ENCODE assay signal across 8 cellular contexts in the genomic region with DNA sequence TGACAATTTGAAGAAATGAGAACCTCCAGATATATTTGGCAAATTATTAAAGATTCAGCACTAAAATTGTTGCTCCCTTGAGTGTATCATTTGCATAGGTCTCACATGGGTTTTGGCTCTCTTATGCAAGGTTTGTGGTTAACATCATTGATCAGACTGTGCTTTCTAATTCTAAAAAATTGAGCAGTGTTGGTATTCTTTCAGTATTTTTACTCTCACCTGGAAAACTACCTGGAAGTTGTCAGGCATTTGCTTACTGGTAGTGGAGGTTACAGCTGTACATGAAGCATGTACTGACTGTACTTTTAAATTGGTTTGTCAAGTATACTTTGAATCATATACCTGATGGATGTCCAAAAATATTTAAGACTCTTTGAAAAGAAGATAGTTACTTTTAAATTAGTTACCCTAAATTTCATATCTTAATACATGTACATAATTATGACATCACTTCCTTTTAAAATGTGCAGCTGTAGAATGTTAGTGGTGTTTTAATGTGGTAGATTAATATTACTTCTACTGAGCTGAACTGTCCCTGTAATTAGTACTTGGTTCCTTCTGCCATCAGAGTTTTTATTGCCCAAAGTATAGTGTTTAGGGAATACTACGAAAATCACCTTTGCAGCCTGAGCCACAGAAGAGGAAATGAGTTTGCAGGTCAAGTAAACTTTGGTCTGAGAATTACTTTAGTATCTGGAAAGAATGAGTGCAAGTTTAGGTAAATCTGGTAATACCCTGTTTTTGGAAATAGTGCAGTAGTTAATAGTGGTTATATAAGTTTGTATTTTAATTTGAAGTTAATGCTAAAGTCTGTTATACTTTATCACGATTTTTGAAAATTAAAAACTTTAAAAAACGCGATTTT. TPM values are rescaled to one million over a fixed set of nuclear protein-coding genes. Genes with fewer than 3 reads are reported as not detected.
DNase-seq lines count a peak whose midpoint lies in the region; ATAC-seq, FAIRE-seq and TF ChIP-seq lines count a peak whose summit lies in the region.

No MANE protein-coding gene starts in this region.

- peaks cover 32 to 71% (median 63%) of the 10 kb centered on the region in 7 donors for H3K4me1 Mint-ChIP-seq in naive thymus-derived CD4-positive, alpha-beta T cell

- 0 out of 2 replicates have a peak, but pooled peaks have one; percentile 21 for TF ChIP-seq POLR2A in GM12892 (IDR thresholded peaks at IDR 0.05; ENCODE audit: low read depth, low read length)

- H3K27ac ChIP-seq in cingulate gyrus (ENCODE audit: low read depth, low read length) = peak overlapping the region; percentile 99
- peak overlapping the region; percentile 97 for H3K27ac ChIP-seq in naive thymus-derived CD4-positive, alpha-beta T cell (ENCODE audit: low read depth, low read length)

- no peaks in the 10 kb centered on the region for H3K27me3 Mint-ChIP-seq in naive thymus-derived CD4-positive, alpha-beta T cell

- no peaks in the 10 kb centered on the region for H3K9me3 ChIP-seq in naive thymus-derived CD4-positive, alpha-beta T cell (ENCODE audit: control insufficient read depth in 2 of 3, low read length in 3 of 3)

- peaks cover 7 to 52% (median 36%) of the 10 kb centered on the region in 5 donors for H3K36me3 Mint-ChIP-seq in naive thymus-derived CD4-positive, alpha-beta T cell

- peaks cover 0 to 9% (median 4%) of the 10 kb centered on the region in 11 donors for H3K9me3 Mint-ChIP-seq in naive thymus-derived CD4-positive, alpha-beta T cell

- peak overlapping the region; percentile 96 to 100 (median 100) for H3K27ac Mint-ChIP-seq in naive thymus-derived CD4-positive, alpha-beta T cell

- ATAC-seq in naive thymus-derived CD4-positive, alpha-beta T cell = no peak
- no peak for ATAC-seq in HG02840 (IDR thresholded peaks at IDR 0.05; ENCODE audit: low FRiP score, unreplicated experiment)
- ATAC-seq in GM18868 (IDR thresholded peaks at IDR 0.05; ENCODE audit: unreplicated experiment) = no peak

- H3K4me1 ChIP-seq in naive thymus-derived CD4-positive, alpha-beta T cell (ENCODE audit: control insufficient read depth in 2 of 2, insufficient read depth in 2 of 2, low read length in 2 of 2) = peaks cover 40 to 50% of the 10 kb centered on the region in 2 donors

- peak; percentile 30 for FAIRE-seq in GM12892 (lab: Jason Lieb, UNC)

- H3K4me3 Mint-ChIP-seq in naive thymus-derived CD4-positive, alpha-beta T cell = peak overlapping the region; percentile 81 to 100 (median 94)

- peaks cover 0 to 11% (median 5%) of the 10 kb centered on the region in 3 experiments for H3K36me3 ChIP-seq in naive thymus-derived CD4-positive, alpha-beta T cell (ENCODE audit: control insufficient read depth in 2 of 3, insufficient read depth in 3 of 3, low read length in 3 of 3)

- intact Hi-C loops in naive thymus-derived CD4-positive, alpha-beta T cell (cut with micrococcal nuclease) = loop anchor here (10.0 kb wide), 1 partner anchor 1048 kb away; a partner anchor contains a TSS

- no peaks in the 10 kb centered on the region for H3K27me3 ChIP-seq in naive thymus-derived CD4-positive, alpha-beta T cell (ENCODE audit: control insufficient read depth in 2 of 2, insufficient read depth in 2 of 2, low read length in 2 of 2)

- DNase-seq in GM12892 (ENCODE audit: insufficient read length) (no peak), NCI-H69 (lab: John Stamatoyannopoulos, UW) (peak; percentile 37), HuH-7 (ENCODE audit: low spot score) (no peak)
- peak in 1 of 9 donors; percentile 41 for DNase-seq in naive thymus-derived CD4-positive, alpha-beta T cell
- no peak for DNase-seq in stimulated activated CD8-positive, alpha-beta memory T cell treated with anti-CD3 and anti-CD28 coated beads, Interleukin-4, amount 100 ng/mL, for 48 hours

- CTCF ChIA-PET in naive thymus-derived CD4-positive, alpha-beta T cell (lab: Charles Lee) = interaction anchor here (1.1 to 5.3 kb wide), 6 partner anchors 10 to 94 kb away, joined by 3 to 38 read pairs (median 6); no protein-coding TSS in a partner anchor

- H3K4me3 ChIP-seq in naive thymus-derived CD4-positive, alpha-beta T cell (ENCODE audit: low read length) = peak overlapping the region; percentile 79

- POLR2A ChIA-PET in naive thymus-derived CD4-positive, alpha-beta T cell (lab: Charles Lee) = interaction anchor here (0.6 to 15.9 kb wide), 14 partner anchors 15 to 114 kb away, joined by 3 to 762 read pairs (median 10); no protein-coding TSS in a partner anchor

RNA-seq across cellular contexts. Expression of a gene that starts 2.8 kb away (rescaled TPM):
- 66.6 TPM for polyA plus RNA-seq in GM12892 (2012; ENCODE audit: missing spikeins)
- 100 to 1,000 TPM; 144 to 492 (median 393) TPM for total RNA-seq in naive thymus-derived CD4-positive, alpha-beta T cell
- polyA plus RNA-seq in naive thymus-derived CD4-positive, alpha-beta T cell = 100 to 1,000 TPM in 1 of 2 donors, 10 to 100 TPM in 1; 70.0 to 103 TPM
